Comparison of ENCODE assay signal across 1 cellular context in genomic region chr16:68384293-68385255, GRCh38.
TF ChIP-seq lines count a peak whose summit lies in the region.

No MANE protein-coding gene starts in this region.

TF ChIP-seq in GM12878, 131 proteins besides CTCF, POLR2A, EP300 and RAD21 (continued from another document):
- TF ChIP-seq ZBTB11 (CRISPR knock-in tag; IDR thresholded peaks at IDR 0.05) (no peak), DPF2 (IDR thresholded peaks at IDR 0.05) (no peak), SREBF2 (IDR thresholded peaks at IDR 0.05; ENCODE audit: low read length) (no peak), RCOR1 (conservative IDR thresholded peaks at IDR 0.05; ENCODE audit: low read depth, low read length) (no peak), MYC (IDR thresholded peaks at IDR 0.05; ENCODE audit: insufficient read depth, insufficient read length, insufficient replicate concordance, low read length, severe bottlenecking) (no peak)
TF ChIP-seq in GM12878: peak in this region for 2.
